ENCODE assay signal across 21 cellular contexts in genomic region chr2:127715778-127716449, GRCh38. TPM values are rescaled to one million over a fixed set of nuclear protein-coding genes. Genes with fewer than 3 reads are reported as not detected.
DNase-seq lines count a peak whose midpoint lies in the region; ATAC-seq, FAIRE-seq and TF ChIP-seq lines count a peak whose summit lies in the region.
"Had no signal": no experiment of that assay in that cellular context is flagged by ENCODE, and none has a peak within 500 bp of the region (broad histone marks: within the 10 kb centered on the region; RNA-seq: fewer than 3 reads in every experiment).

No MANE protein-coding gene starts in this region.

- H3K4me3 Mint-ChIP-seq in Calu3 (ENCODE audit: low read depth, unreplicated experiment) (no peak overlapping the region), glutamatergic neuron (ENCODE audit: unreplicated experiment) (no peak overlapping the region)
- H3K4me3 Mint-ChIP-seq: CD14-positive monocyte, IgD-negative memory B cell had no signal

- POLR2A ChIA-PET in HEK293 (lab: Yijun Ruan, JAX) = no interaction called here
- POLR2A ChIA-PET in GM12878 (lab: Charles Lee) = no interaction called here

- no peak for TF ChIP-seq POLR2A in GM12878 (IDR thresholded peaks at IDR 0.05; ENCODE audit: low read depth, low read length)

- peaks cover 39% of the 10 kb centered on the region for H3K36me3 Mint-ChIP-seq in Calu3 (ENCODE audit: insufficient read depth, unreplicated experiment)
- H3K36me3 Mint-ChIP-seq in glutamatergic neuron (ENCODE audit: unreplicated experiment) = no peaks in the 10 kb centered on the region

- no peak overlapping the region for H3K4me2 ChIP-seq in GM12878 (ENCODE audit: control insufficient read depth, insufficient read depth)

- RAD21 ChIA-PET in GM12878 (lab: Charles Lee; ENCODE audit: unreplicated experiment) = no interaction called here

- DNase-seq in Calu3 (no peak), GM12878 (ENCODE audit: low read depth, low spot score) (no peak), glutamatergic neuron (no peak), foreskin melanocyte (no peak), coronary artery (ENCODE audit: low spot score) (no peak)
- DNase-seq in activated CD4-positive, alpha-beta T cell treated with anti-CD3 and anti-CD28 coated beads, Interleukin-2, amount 50 U/mL, for 4 hours = no peak
- DNase-seq: ACHN, AML-193, Caco-2, MV-4-11, NCI-H1417 treated with DMSO at 0.1 percent for 48 hours, NCI-H2029, NCI-H2171, NCI-H446 treated with DMSO at 0.1 percent for 48 hours, PC-3, SJCRH30 had no signal

- in situ Hi-C loops in GM12878 (cut with MboI) = no loop called here

- ATAC-seq in GM12878 = no peak
- ATAC-seq in GM21723 (IDR thresholded peaks at IDR 0.05; ENCODE audit: unreplicated experiment) = no peak
- ATAC-seq: PC-3 had no signal

- H3K27me3 Mint-ChIP-seq in Calu3 (ENCODE audit: unreplicated experiment) = no peaks in the 10 kb centered on the region
- H3K27me3 Mint-ChIP-seq in glutamatergic neuron (ENCODE audit: unreplicated experiment) = no peaks in the 10 kb centered on the region
- H3K27me3 Mint-ChIP-seq: IgD-negative memory B cell had no signal

- no peak for TF ChIP-seq RAD21 in GM12878 (IDR thresholded peaks at IDR 0.05; ENCODE audit: insufficient read depth, low read depth, low read length)

- no peak for FAIRE-seq in GM12878 (lab: Jason Lieb, UNC)

- H3K9me3 ChIP-seq in HEK293 (ENCODE audit: control insufficient read depth, insufficient read depth, low read depth, low read length) (no peaks in the 10 kb centered on the region), GM12878 (replicated peaks; ENCODE audit: control insufficient read depth, insufficient read depth, low read length) (no peaks in the 10 kb centered on the region)
- H3K9me3 ChIP-seq: Caco-2, SJCRH30 had no signal

- CTCF ChIA-PET in Calu3 (lab: Charles Lee) = no interaction called here
- CTCF ChIA-PET in HEK293 (lab: Yijun Ruan, JAX) = no interaction called here
- CTCF ChIA-PET in GM12878 (lab: Yijun Ruan, JAX) = interaction anchor here (2.9 kb wide), 1 partner anchor 11 kb away, joined by 9 read pairs; no protein-coding TSS in a partner anchor

- H3K4me1 Mint-ChIP-seq in Calu3 (ENCODE audit: low read depth, unreplicated experiment) (peaks cover 7% of the 10 kb centered on the region), glutamatergic neuron (ENCODE audit: low read depth, unreplicated experiment) (peaks cover 7% of the 10 kb centered on the region)

- no peak overlapping the region for H2AFZ ChIP-seq in GM12878 (ENCODE audit: control insufficient read depth, low read depth, low read length)

- BruUV-seq in Calu3 (replicated peaks; lab: Mats Ljungman, UMichigan) = no TSS peak
- TSS peak; percentile 32 for BruUV-seq in GM12878 (replicated peaks; lab: Mats Ljungman, UMichigan)

- H4K20me1 ChIP-seq in GM12878 (ENCODE audit: control insufficient read depth, insufficient read depth) = no peaks in the 10 kb centered on the region

- H3K4me1 ChIP-seq in HEK293 (ENCODE audit: control insufficient read depth, insufficient read depth, low read length) (no peaks in the 10 kb centered on the region), GM12878 (ENCODE audit: control insufficient read depth, insufficient read depth, low read length) (no peaks in the 10 kb centered on the region)
- H3K4me1 ChIP-seq: Caco-2, SJCRH30 had no signal

- H3K9ac ChIP-seq in GM12878 (ENCODE audit: control insufficient read depth, insufficient read depth, low read length) = no peak overlapping the region

- SMC1A ChIA-PET in GM12878 (lab: Charles Lee; ENCODE audit: uncharacterized antibody, unreplicated experiment) = interaction anchor here (1.3 kb wide), 1 partner anchor 11 kb away, joined by 4 read pairs; no protein-coding TSS in a partner anchor

- H3K36me3 ChIP-seq in HEK293 (ENCODE audit: control insufficient read depth in 2 of 2, insufficient read depth in 1 of 2, low read length in 2 of 2) = peaks cover 17 to 85% of the 10 kb centered on the region in 2 experiments
- H3K36me3 ChIP-seq in GM12878 (ENCODE audit: control insufficient read depth in 2 of 2, insufficient read depth in 2 of 2, low read length in 1 of 2) = peaks cover 11 to 15% of the 10 kb centered on the region in 2 experiments

- H3K4me3 ChIP-seq in HEK293 (ENCODE audit: low read depth, low read length) (no peak overlapping the region), GM12878 (no peak overlapping the region), coronary artery (no peak overlapping the region)
- H3K4me3 ChIP-seq: SJCRH30 had no signal

- no peak for TF ChIP-seq EP300 in GM12878 (IDR thresholded peaks at IDR 0.05; ENCODE audit: borderline replicate concordance in 1 of 2, control insufficient read depth in 1 of 2, low read depth in 2 of 2, low read length in 2 of 2)

- H3K27me3 ChIP-seq in GM12878 (replicated peaks in 1 of 2; ENCODE audit: control insufficient read depth in 2 of 2, insufficient read depth in 2 of 2, low read length in 1 of 2) = no peaks in the 10 kb centered on the region
- H3K27me3 ChIP-seq: SJCRH30 had no signal

- WGBS in GM12878 (ENCODE audit: insufficient coverage, insufficient replicate concordance, low lambda C conversion rate, missing lambda C conversion rate) = 96% methylated on average over 13 of the region's 14 CpGs

- H3K27ac ChIP-seq in HEK293 (ENCODE audit: extremely low read depth, low read depth, low read length) (no peak overlapping the region), GM12878 (ENCODE audit: control insufficient read depth, insufficient read depth) (no peak overlapping the region), coronary artery (no peak overlapping the region)
- H3K27ac ChIP-seq: RWPE1, SJCRH30 had no signal

- no peak for TF ChIP-seq CTCF in Calu3 (IDR thresholded peaks at IDR 0.05; ENCODE audit: unreplicated experiment)
- TF ChIP-seq CTCF in HEK293 (tag by site-specific recombination; IDR thresholded peaks at IDR 0.05) = no peak
- no peak for TF ChIP-seq CTCF in GM12878 (IDR thresholded peaks at IDR 0.05 in 2 of 3, conservative IDR thresholded peaks at IDR 0.05 in 1 of 3; ENCODE audit: control insufficient read depth in 2 of 3, extremely low read depth in 1 of 3, insufficient read depth in 1 of 3, low read depth in 3 of 3, low read length in 3 of 3)
- TF ChIP-seq CTCF in glutamatergic neuron (IDR thresholded peaks at IDR 0.05; ENCODE audit: partially characterized antibody, unreplicated experiment) = no peak
- no peak for TF ChIP-seq CTCF in coronary artery (IDR thresholded peaks at IDR 0.05)

- H3K9me3 Mint-ChIP-seq in Calu3 (ENCODE audit: low read depth, unreplicated experiment) = no peaks in the 10 kb centered on the region
- peaks cover 2% of the 10 kb centered on the region for H3K9me3 Mint-ChIP-seq in glutamatergic neuron (ENCODE audit: unreplicated experiment)
- H3K9me3 Mint-ChIP-seq: CD14-positive monocyte, IgD-negative memory B cell had no signal

- intact Hi-C loops in Calu3 (cut with micrococcal nuclease; ENCODE audit: unreplicated experiment) (no loop called here), GM12878 (cut with micrococcal nuclease; ENCODE audit: unreplicated experiment) (no loop called here)

- H3K27ac Mint-ChIP-seq in Calu3 (ENCODE audit: unreplicated experiment) (peak overlapping the region; percentile 78), glutamatergic neuron (ENCODE audit: unreplicated experiment) (peak overlapping the region; percentile 8)

- H3K79me2 ChIP-seq in GM12878 (ENCODE audit: control insufficient read depth, insufficient read depth, low read length) = no peaks in the 10 kb centered on the region

TF ChIP-seq in HEK293, 187 proteins besides CTCF, POLR2A, EP300 and RAD21 (continues in another document):
- no peak for TF ChIP-seq ZNF221 (tag by site-specific recombination; IDR thresholded peaks at IDR 0.05; ENCODE audit: borderline replicate concordance)

TF ChIP-seq in GM12878, 131 proteins besides CTCF, POLR2A, EP300 and RAD21 (continues in another document):
- no peak for TF ChIP-seq MYB (IDR thresholded peaks at IDR 0.05; ENCODE audit: borderline replicate concordance, low read depth, low read length)

RNA-seq across cellular contexts. Expression of gene SFT2D3, which starts 14.6 kb away (rescaled TPM):
- 8.7 and 9.3 TPM in 2 replicates for total RNA-seq in Calu3 (2022)
- 9.5 and 11.1 TPM in 2 replicates for total RNA-seq in GM12878 (2013; cell fraction: nucleolus; rRNA removed)
- 8.4 and 9.3 TPM in 2 replicates for total RNA-seq in GM12878 (2014; rRNA removed)
- total RNA-seq in GM12878 (2014; rRNA removed; fragmentation: Illumina TruSeq; extraction: Trizol) = 5.4 and 5.5 TPM in 2 replicates
- 6.2 and 6.5 TPM in 2 replicates for total RNA-seq in GM12878 (2021)
- not detected for polyA plus RNA-seq in GM12878 (2011; ENCODE audit: low read depth)
- polyA plus RNA-seq in GM12878 (2011; rRNA removed) = 4.2 and 5.9 TPM in 2 replicates
- polyA plus RNA-seq in GM12878 (2011; cell fraction: cytosol; rRNA removed) = 2.9 and 3.2 TPM in 2 replicates
- polyA plus RNA-seq in GM12878 (2011; cell fraction: nucleus; rRNA removed) = 4.4 and 4.8 TPM in 2 replicates
- not detected in 2 replicates for polyA plus RNA-seq in GM12878 (2012)
- polyA plus RNA-seq in GM12878 (2014; fragmentation: Illumina TruSeq; extraction: Trizol) = 6.6 and 7.4 TPM in 2 replicates
- not detected for polyA plus RNA-seq in GM12878 (2014; fragmentation: Nextera tagmentation; extraction: Ambion mirVana)
- polyA plus RNA-seq in GM12878 (2014; rRNA removed) = 6.6 and 6.8 TPM in 2 replicates
- not detected for polyA plus RNA-seq in GM12878 (2016; fragmentation: Nextera tagmentation; extraction: Ambion mirVana)
- polyA minus RNA-seq in GM12878 (2011; rRNA and poly(A)+ RNA removed) = 3.9 and 5.7 TPM in 2 replicates
- 1.7 and 2.0 TPM in 2 replicates for polyA minus RNA-seq in GM12878 (2011; cell fraction: cytosol; rRNA and poly(A)+ RNA removed)
- polyA minus RNA-seq in GM12878 (2011; cell fraction: nucleus; rRNA and poly(A)+ RNA removed) = 6.4 and 9.9 TPM in 2 replicates
- total RNA-seq in glutamatergic neuron (ENCODE audit: unreplicated experiment) = 6.4 TPM
- polyA plus RNA-seq: IgD-negative memory B cell had no signal

RNA-seq across cellular contexts. Expression of gene LIMS2, which starts 40.6 kb away (rescaled TPM):
- total RNA-seq in Calu3 (2022) (0.31 TPM in 1 of 2 replicates, not detected in the other), GM12878 (2014; rRNA removed) (0.06 and 0.11 TPM in 2 replicates), GM12878 (2014; rRNA removed; fragmentation: Illumina TruSeq; extraction: Trizol) (0.13 TPM in 1 of 2 replicates, not detected in the other), GM12878 (2021) (0.51 and 0.74 TPM in 2 replicates), glutamatergic neuron (ENCODE audit: unreplicated experiment) (0.29 TPM)
- total RNA-seq in GM12878 (2013; cell fraction: nucleolus; rRNA removed) = 0.50 TPM in 1 of 2 replicates, not detected in the other
- 0.55 TPM for polyA plus RNA-seq in GM12878 (2011; ENCODE audit: low read depth)
- polyA plus RNA-seq in GM12878 (2011; rRNA removed) (not detected in 2 replicates), GM12878 (2014; fragmentation: Illumina TruSeq; extraction: Trizol) (0.19 TPM in 1 of 2 replicates, not detected in the other), GM12878 (2014; fragmentation: Nextera tagmentation; extraction: Ambion mirVana) (under 1 TPM in 1 of 2 experiments, not detected in 1; 0.07 TPM), GM12878 (2014; rRNA removed) (0.58 and 0.81 TPM in 2 replicates), GM12878 (2016; fragmentation: Nextera tagmentation; extraction: Ambion mirVana) (under 1 TPM; 0.14 to 0.19 TPM)
- polyA plus RNA-seq in GM12878 (2011; cell fraction: cytosol; rRNA removed) = 0.04 and 0.05 TPM in 2 replicates
- 0.13 TPM in 1 of 2 replicates, not detected in the other for polyA plus RNA-seq in GM12878 (2011; cell fraction: nucleus; rRNA removed)
- 0.87 and 1.1 TPM in 2 replicates for polyA plus RNA-seq in GM12878 (2012)
- polyA minus RNA-seq in GM12878 (2011; rRNA and poly(A)+ RNA removed) = 0.29 TPM in 1 of 2 replicates, not detected in the other
- not detected in 2 replicates for polyA minus RNA-seq in GM12878 (2011; cell fraction: cytosol; rRNA and poly(A)+ RNA removed)
- not detected in 2 replicates for polyA minus RNA-seq in GM12878 (2011; cell fraction: nucleus; rRNA and poly(A)+ RNA removed)
